Comparison of ENCODE assay signal across 27 cellular contexts in the genomic region with DNA sequence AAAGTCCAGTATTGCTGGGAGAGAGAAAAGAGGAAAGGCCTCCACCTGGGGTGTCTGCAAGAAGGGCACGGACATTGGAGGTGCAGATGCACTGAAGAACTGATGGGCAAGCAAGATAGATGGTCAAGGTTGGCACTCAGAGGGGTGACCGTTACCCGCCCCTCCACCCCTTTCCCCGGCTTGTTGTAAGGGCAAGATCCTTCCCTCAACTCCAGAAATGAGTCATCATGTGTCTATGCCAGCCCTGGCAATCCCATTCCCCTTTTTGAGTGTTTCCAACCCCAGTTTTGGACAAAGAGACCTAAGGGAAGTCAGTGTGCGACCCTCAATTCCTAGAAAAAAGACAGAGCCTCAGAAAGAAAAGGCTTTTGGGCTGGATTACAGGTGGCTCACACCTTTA. TPM values are rescaled to one million over a fixed set of nuclear protein-coding genes. Genes with fewer than 3 reads are reported as not detected.
DNase-seq lines count a peak whose midpoint lies in the region; ATAC-seq, FAIRE-seq and TF ChIP-seq lines count a peak whose summit lies in the region.
"Had no signal": no experiment of that assay in that cellular context is flagged by ENCODE, and none has a peak within 500 bp of the region (broad histone marks: within the 10 kb centered on the region; RNA-seq: fewer than 3 reads in every experiment).

No MANE protein-coding gene starts in this region.

- no peak overlapping the region for H3K4me3 Mint-ChIP-seq in activated naive CD4-positive, alpha-beta T cell treated with anti-CD3 and anti-CD28 coated beads, Interleukin-2, amount 10 ng/mL, durations not matched to agents 7 days and 5 days
- H3K4me3 Mint-ChIP-seq: activated CD4-positive, alpha-beta T cell treated with anti-CD3 and anti-CD28 coated beads, Interleukin-2, amount 10 ng/mL, durations not matched to agents 24 days and 14 days; CD4-positive, CD25-positive, alpha-beta regulatory T cell; nephron had no signal

- dilution Hi-C loops in keratinocyte (cut with MboI; ENCODE audit: extremely low pct_ligation_motif_present, low sequenced_read_pairs) = no loop called here

- H3K9me1 ChIP-seq in keratinocyte (ENCODE audit: control insufficient read depth, extremely low read depth, insufficient read depth, low read length) = no peaks in the 10 kb centered on the region

- H3K4me1 Mint-ChIP-seq in activated naive CD4-positive, alpha-beta T cell treated with anti-CD3 and anti-CD28 coated beads, Interleukin-2, amount 10 ng/mL, durations not matched to agents 7 days and 5 days = no peaks in the 10 kb centered on the region
- H3K4me1 Mint-ChIP-seq: activated CD4-positive, alpha-beta T cell treated with anti-CD3 and anti-CD28 coated beads, Interleukin-2, amount 10 ng/mL, durations not matched to agents 24 days and 14 days; CD4-positive, CD25-positive, alpha-beta regulatory T cell had no signal

- 78% methylated on average over 5 of the region's 5 CpGs for WGBS in right cardiac atrium

- H3K27me3 Mint-ChIP-seq in activated naive CD4-positive, alpha-beta T cell treated with anti-CD3 and anti-CD28 coated beads, Interleukin-2, amount 10 ng/mL, durations not matched to agents 7 days and 5 days = peaks cover 49% of the 10 kb centered on the region

- peaks cover 3% of the 10 kb centered on the region for H3K4me1 ChIP-seq in right cardiac atrium (ENCODE audit: control insufficient read depth, insufficient read depth, low read length)
- peaks cover 21% of the 10 kb centered on the region for H3K4me1 ChIP-seq in keratinocyte (ENCODE audit: control insufficient read depth, extremely low read depth, insufficient read depth, low read length)
- no peaks in the 10 kb centered on the region for H3K4me1 ChIP-seq in mucosa of descending colon (ENCODE audit: low read depth)
- H3K4me1 ChIP-seq: HAP-1, prostate gland, upper lobe of left lung had no signal

- peak overlapping the region; percentile 67 for H3K4me2 ChIP-seq in keratinocyte (ENCODE audit: control insufficient read depth, extremely low read depth, insufficient read depth, low read depth, low read length)

- in situ Hi-C loops in astrocyte of the spinal cord (cut with HindIII; ENCODE audit: low sequenced_read_pairs) = no loop called here

- peak overlapping the region; percentile 59 for H3K9ac ChIP-seq in keratinocyte (ENCODE audit: control insufficient read depth, extremely low read depth, insufficient read depth, low read length)

- no peaks in the 10 kb centered on the region for H4K20me1 ChIP-seq in keratinocyte (ENCODE audit: control insufficient read depth, extremely low read depth, insufficient read depth, low read length)

- TF ChIP-seq CTCF in astrocyte of the spinal cord (IDR thresholded peaks at IDR 0.05; ENCODE audit: low read depth, low read length) = no peak
- TF ChIP-seq CTCF in keratinocyte (optimal IDR thresholded peaks at IDR 0.05 in 1 of 3, IDR thresholded peaks at IDR 0.05 in 1 of 3, conservative IDR thresholded peaks at IDR 0.05 in 1 of 3; ENCODE audit: extremely low read depth in 1 of 3, insufficient read depth in 2 of 3, low read length in 3 of 3) = no peak
- no peak for TF ChIP-seq CTCF in mucosa of descending colon (IDR thresholded peaks at IDR 0.05)

- no peak overlapping the region for H2AFZ ChIP-seq in keratinocyte (ENCODE audit: control insufficient read depth, low read length)

- no peaks in the 10 kb centered on the region for H3K79me2 ChIP-seq in keratinocyte (ENCODE audit: control insufficient read depth, insufficient read depth, low read length)

- H3K4me3 ChIP-seq in right cardiac atrium (ENCODE audit: low read length) (no peak overlapping the region), astrocyte of the spinal cord (ENCODE audit: low read depth, low read length) (no peak overlapping the region), keratinocyte (ENCODE audit: control insufficient read depth in 2 of 3, extremely low read depth in 1 of 3, insufficient read depth in 2 of 3, low read depth in 1 of 3, low read length in 3 of 3) (no peak overlapping the region), mucosa of descending colon (no peak overlapping the region)
- H3K4me3 ChIP-seq: coronary artery, HAP-1, heart right ventricle, prostate gland, SK-N-MC, upper lobe of left lung had no signal

- ATAC-seq in right cardiac atrium (peak in 1 of 2 donors; percentile 31), Right ventricle myocardium inferior (no peak), mucosa of descending colon (no peak), HG03108 (IDR thresholded peaks at IDR 0.05; ENCODE audit: unreplicated experiment) (no peak)

- H3K9me3 ChIP-seq in right cardiac atrium (ENCODE audit: control insufficient read depth, low read length) (no peaks in the 10 kb centered on the region), keratinocyte (ENCODE audit: control insufficient read depth, low read depth, low read length) (no peaks in the 10 kb centered on the region), mucosa of descending colon (no peaks in the 10 kb centered on the region)
- H3K9me3 ChIP-seq: HAP-1, prostate gland, upper lobe of left lung had no signal

- H3K27ac ChIP-seq in right cardiac atrium (ENCODE audit: low read length) = peak overlapping the region; percentile 88
- H3K27ac ChIP-seq in keratinocyte (ENCODE audit: control insufficient read depth, insufficient read depth, low read length) = peak overlapping the region; percentile 88
- H3K27ac ChIP-seq: coronary artery, prostate gland, SK-N-MC had no signal

- H3K9me3 Mint-ChIP-seq in activated naive CD4-positive, alpha-beta T cell treated with anti-CD3 and anti-CD28 coated beads, Interleukin-2, amount 10 ng/mL, durations not matched to agents 7 days and 5 days = no peaks in the 10 kb centered on the region
- H3K9me3 Mint-ChIP-seq: activated CD4-positive, alpha-beta T cell treated with anti-CD3 and anti-CD28 coated beads, Interleukin-2, amount 10 ng/mL, durations not matched to agents 24 days and 14 days had no signal

- H3K27me3 ChIP-seq in right cardiac atrium (ENCODE audit: control insufficient read depth, insufficient read depth) (no peaks in the 10 kb centered on the region), keratinocyte (ENCODE audit: control insufficient read depth, extremely low read depth, insufficient read depth, low read length) (no peaks in the 10 kb centered on the region)
- H3K27me3 ChIP-seq: upper lobe of left lung had no signal

- intact Hi-C loops in right cardiac atrium (cut with DNase I) (no loop called here), Right ventricle myocardium inferior (cut with DNase I) (no loop called here), mucosa of descending colon (cut with DNase I, micrococcal nuclease) (no loop called here)

- H3K27ac Mint-ChIP-seq in activated naive CD4-positive, alpha-beta T cell treated with anti-CD3 and anti-CD28 coated beads, Interleukin-2, amount 10 ng/mL, durations not matched to agents 7 days and 5 days = no peak overlapping the region
- H3K27ac Mint-ChIP-seq: activated CD4-positive, alpha-beta T cell treated with anti-CD3 and anti-CD28 coated beads, Interleukin-2, amount 10 ng/mL, durations not matched to agents 24 days and 14 days; CD4-positive, CD25-positive, alpha-beta regulatory T cell had no signal

- CTCF ChIA-PET in activated naive CD4-positive, alpha-beta T cell treated with anti-CD3 and anti-CD28 coated beads, Interleukin-2, amount 10 ng/mL, durations not matched to agents 7 days and 5 days (lab: Charles Lee) = no interaction called here

- DNase-seq in right cardiac atrium = no peak
- no peak for DNase-seq in Right ventricle myocardium inferior (ENCODE audit: missing footprints)
- DNase-seq in astrocyte of the spinal cord (ENCODE audit: low read depth, low spot score) = peak; percentile 5
- peak; percentile 19 for DNase-seq in keratinocyte (ENCODE audit: low read depth, low spot score)
- DNase-seq in activated naive CD4-positive, alpha-beta T cell treated with anti-CD3 and anti-CD28 coated beads, Interleukin-2, amount 10 ng/mL, durations not matched to agents 7 days and 5 days = no peak
- no peak for DNase-seq in mucosa of descending colon
- no peak for DNase-seq in OCI-M2 (lab: John Stamatoyannopoulos, UW; ENCODE audit: unreplicated experiment)
- DNase-seq: activated CD4-positive, alpha-beta T cell treated with anti-CD3 and anti-CD28 coated beads, Interleukin-2, amount 10 ng/mL, durations not matched to agents 24 days and 14 days; activated CD8-positive, alpha-beta memory T cell treated with anti-CD3 and anti-CD28 coated beads, Interleukin-2, amount 50 U/mL, for 4 hours; activated gamma-delta T cell; anterior cingulate cortex; CD4-positive, CD25-positive, alpha-beta regulatory T cell; DMS79 treated with DMSO at 0.1 percent for 48 hours; heart right ventricle; NCI-H1694; NCI-H510A; stimulated activated CD4-positive, alpha-beta T cell treated with anti-CD3 and anti-CD28 coated beads, Interleukin-15, amount 100 ng/mL, for 24 hours; stimulated activated naive CD4-positive, alpha-beta T cell had no signal

- no peaks in the 10 kb centered on the region for H3K36me3 Mint-ChIP-seq in activated naive CD4-positive, alpha-beta T cell treated with anti-CD3 and anti-CD28 coated beads, Interleukin-2, amount 10 ng/mL, durations not matched to agents 7 days and 5 days
- H3K36me3 Mint-ChIP-seq: CD4-positive, CD25-positive, alpha-beta regulatory T cell had no signal

- no peaks in the 10 kb centered on the region for H3K36me3 ChIP-seq in keratinocyte (ENCODE audit: control insufficient read depth in 2 of 2, extremely low read depth in 1 of 2, insufficient read depth in 2 of 2, low read length in 2 of 2)
- H3K36me3 ChIP-seq in mucosa of descending colon (ENCODE audit: low read depth) = no peaks in the 10 kb centered on the region
- H3K36me3 ChIP-seq: HAP-1, heart right ventricle, prostate gland, upper lobe of left lung had no signal

- no peak for FAIRE-seq in keratinocyte (lab: Jason Lieb, UNC)
- FAIRE-seq: HTR-8/SVneo, kidney had no signal

RNA-seq across cellular contexts. Expression of gene ATP6V1G1, which starts 34.9 kb away (rescaled TPM):
- total RNA-seq in right cardiac atrium (10 to 100 TPM; 91.5 to 99.7 (median 98.0) TPM), Right ventricle myocardium inferior (58.0 TPM), mucosa of descending colon (10 to 100 TPM; 55.3 to 74.5 (median 69.9) TPM)
- polyA plus RNA-seq in right cardiac atrium (157 TPM), keratinocyte (159 to 214 TPM (median 211 TPM) in 3 replicates)
- 104 TPM for polyA plus RNA-seq in keratinocyte (2011; ENCODE audit: low read depth)
- polyA plus RNA-seq in keratinocyte (2011; cell fraction: cytosol; rRNA removed) = 222 and 310 TPM in 2 replicates
- polyA plus RNA-seq in keratinocyte (2011; cell fraction: nucleus; rRNA removed) = 115 and 146 TPM in 2 replicates
- 132 and 242 TPM in 2 replicates for polyA plus RNA-seq in keratinocyte (2012; ENCODE audit: low replicate concordance)
- polyA minus RNA-seq in keratinocyte = 22.0 to 47.9 TPM (median 44.0 TPM) in 3 replicates
- 94.0 TPM for polyA minus RNA-seq in keratinocyte (2011; cell fraction: cytosol; rRNA and poly(A)+ RNA removed)
- 21.2 and 40.0 TPM in 2 replicates for polyA minus RNA-seq in keratinocyte (2011; cell fraction: nucleus; rRNA and poly(A)+ RNA removed)

RNA-seq across cellular contexts. Expression of gene WHRN, which starts 47.4 kb away (rescaled TPM):
- total RNA-seq in right cardiac atrium (10 to 100 TPM; 12.7 to 20.3 (median 14.1) TPM), Right ventricle myocardium inferior (0.49 TPM), mucosa of descending colon (10 to 100 TPM in 1 of 3 donors, 1 to 10 TPM in 2; 2.8 to 19.1 (median 4.7) TPM)
- polyA plus RNA-seq in right cardiac atrium (7.8 TPM), keratinocyte (1.2 to 2.2 TPM (median 1.5 TPM) in 3 replicates)
- 3.4 TPM for polyA plus RNA-seq in keratinocyte (2011; ENCODE audit: low read depth)
- 0.81 and 2.2 TPM in 2 replicates for polyA plus RNA-seq in keratinocyte (2011; cell fraction: cytosol; rRNA removed)
- 10.4 and 15.0 TPM in 2 replicates for polyA plus RNA-seq in keratinocyte (2011; cell fraction: nucleus; rRNA removed)
- 2.2 and 6.7 TPM in 2 replicates for polyA plus RNA-seq in keratinocyte (2012; ENCODE audit: low replicate concordance)
- polyA minus RNA-seq in keratinocyte = 1.5 to 2.4 TPM (median 1.9 TPM) in 3 replicates
- polyA minus RNA-seq in keratinocyte (2011; cell fraction: cytosol; rRNA and poly(A)+ RNA removed) = 2.9 TPM
- polyA minus RNA-seq in keratinocyte (2011; cell fraction: nucleus; rRNA and poly(A)+ RNA removed) = 4.9 and 5.8 TPM in 2 replicates

RNA-seq across cellular contexts. Expression of gene TMEM268, which starts 58.4 kb away (rescaled TPM):
- 1 to 10 TPM; 6.3 to 7.8 (median 7.1) TPM for total RNA-seq in right cardiac atrium
- 3.0 TPM for polyA plus RNA-seq in right cardiac atrium
- 3.5 TPM for total RNA-seq in Right ventricle myocardium inferior
- polyA plus RNA-seq in keratinocyte = 7.0 to 7.6 TPM (median 7.6 TPM) in 3 replicates
- polyA plus RNA-seq in keratinocyte (2011; ENCODE audit: low read depth) = 5.3 TPM
- 5.3 and 9.4 TPM in 2 replicates for polyA plus RNA-seq in keratinocyte (2011; cell fraction: cytosol; rRNA removed)
- polyA plus RNA-seq in keratinocyte (2011; cell fraction: nucleus; rRNA removed) = 9.6 and 10.2 TPM in 2 replicates
- polyA plus RNA-seq in keratinocyte (2012; ENCODE audit: low replicate concordance) = 3.5 and 3.8 TPM in 2 replicates
- 9.2 to 10.8 TPM (median 10.4 TPM) in 3 replicates for polyA minus RNA-seq in keratinocyte
- polyA minus RNA-seq in keratinocyte (2011; cell fraction: cytosol; rRNA and poly(A)+ RNA removed) = 4.0 TPM
- polyA minus RNA-seq in keratinocyte (2011; cell fraction: nucleus; rRNA and poly(A)+ RNA removed) = 5.1 and 7.4 TPM in 2 replicates
- total RNA-seq in mucosa of descending colon = 10 to 100 TPM in 1 of 3 donors, 1 to 10 TPM in 2; 6.6 to 16.9 (median 7.5) TPM

Comparison
In these comparisons a context has a peak if more than half of its experiments do, and no peak if none do; other contexts are left out.
1. DNase-seq: peak in astrocyte of the spinal cord (single experiment) and keratinocyte (single experiment); none in right cardiac atrium (0 of 3), Right ventricle myocardium inferior (single experiment), activated naive CD4-positive, alpha-beta T cell treated with anti-CD3 and anti-CD28 coated beads, Interleukin-2, amount 10 ng/mL, durations not matched to agents 7 days and 5 days (single experiment), mucosa of descending colon (0 of 3) and OCI-M2 (single experiment).